1 cellular context compared by ENCODE assay signal in genomic region chr16:14013571-14014283, GRCh38.
A peak's percentile ranks its signal among the peaks of the same experiment; 100 is the strongest.
TF ChIP-seq lines count a peak whose summit lies in the region.

No MANE protein-coding gene starts in this region.

TF ChIP-seq in HepG2, 621 proteins besides CTCF, POLR2A, EP300 and RAD21 (continued from another document):
- no peak for TF ChIP-seq HNF1A (IDR thresholded peaks at IDR 0.05; ENCODE audit: low read depth)
- TF ChIP-seq HNF1A (CRISPR knock-in tag; IDR thresholded peaks at IDR 0.05; ENCODE audit: borderline replicate concordance) = no peak
- TF ChIP-seq ZSCAN9 (CRISPR knock-in tag; IDR thresholded peaks at IDR 0.05; ENCODE audit: borderline replicate concordance) = no peak
- TF ChIP-seq ZNF276 (CRISPR knock-in tag; IDR thresholded peaks at IDR 0.05; ENCODE audit: low read depth) = no peak
- no peak for TF ChIP-seq NFIC (IDR thresholded peaks at IDR 0.05; ENCODE audit: low read length)
- no peak for TF ChIP-seq TOE1 (CRISPR knock-in tag; IDR thresholded peaks at IDR 0.05)
- peak; percentile 63; the same call in 1 of the 3 replicates for TF ChIP-seq MXI1 (IDR thresholded peaks at IDR 0.05; ENCODE audit: borderline replicate concordance, low read depth, low read length)
- TF ChIP-seq JUNB (CRISPR knock-in tag; IDR thresholded peaks at IDR 0.05; ENCODE audit: borderline replicate concordance) = no peak
- no peak for TF ChIP-seq ZNF775 (CRISPR knock-in tag; IDR thresholded peaks at IDR 0.05; ENCODE audit: borderline replicate concordance)
